Comparison of ENCODE assay signal across 19 cellular contexts in genomic region chr6:135488023-135488422, GRCh38. TPM values are rescaled to one million over a fixed set of nuclear protein-coding genes. Genes with fewer than 3 reads are reported as not detected.
A peak's percentile ranks its signal among the peaks of the same experiment; 100 is the strongest.
DNase-seq lines count a peak whose midpoint lies in the region; ATAC-seq, FAIRE-seq and TF ChIP-seq lines count a peak whose summit lies in the region.
"Had no signal": no experiment of that assay in that cellular context is flagged by ENCODE, and none has a peak within 500 bp of the region (broad histone marks: within the 10 kb centered on the region; RNA-seq: fewer than 3 reads in every experiment).

No MANE protein-coding gene starts in this region.

- peak overlapping the region; percentile 42 for H3K4me2 ChIP-seq in endothelial cell of umbilical vein (ENCODE audit: insufficient read depth, low read length)

- H4K20me1 ChIP-seq in endothelial cell of umbilical vein (replicated peaks; ENCODE audit: control insufficient read depth, extremely low read depth, insufficient read depth, low read length): no peaks in the 10 kb centered on the region

- TF ChIP-seq POLR2A in endothelial cell of umbilical vein (IDR thresholded peaks at IDR 0.05; ENCODE audit: low read depth, low read length): no peak
- no peak for TF ChIP-seq POLR2A in gastroesophageal sphincter (IDR thresholded peaks at IDR 0.05)

- TF ChIP-seq CTCF in endothelial cell of umbilical vein (IDR thresholded peaks at IDR 0.05; ENCODE audit: extremely low read depth in 1 of 2, insufficient read depth in 1 of 2, low read depth in 1 of 2, low read length in 2 of 2): no peak
- no peak for TF ChIP-seq CTCF in gastroesophageal sphincter (IDR thresholded peaks at IDR 0.05)

- peak; percentile 83 for DNase-seq in ELR (ENCODE audit: low read depth)
- peak; percentile 14 for DNase-seq in RKO (ENCODE audit: low spot score)
- DNase-seq in endothelial cell of umbilical vein (ENCODE audit: low read depth, low spot score): peak; percentile 40
- peak; percentile 55 for DNase-seq in non-pigmented ciliary epithelial cell (ENCODE audit: low read depth)
- no peak for DNase-seq in stimulated activated CD4-positive, alpha-beta T cell treated with anti-CD3 and anti-CD28 coated beads, Interleukin-2, amount 100 ng/mL, for 24 hours
- DNase-seq: activated CD4-positive, CD25-positive, alpha-beta regulatory T cell; activated naive CD8-positive, alpha-beta T cell treated with anti-CD3 and anti-CD28 coated beads for 36 hours; cortex of kidney; islet precursor cell; KG1; NCI-H1417; NCI-H446; OCI-M1; psoas muscle; T-helper 1 cell had no signal

- no peaks in the 10 kb centered on the region for H3K79me2 ChIP-seq in endothelial cell of umbilical vein (ENCODE audit: control insufficient read depth, insufficient read depth, low read length)

- no TSS peak for BruUV-seq in endothelial cell of umbilical vein (replicated peaks; lab: Mats Ljungman, UMichigan)

- H3K27ac ChIP-seq in endothelial cell of umbilical vein (ENCODE audit: insufficient read depth, low read depth, low read length) (peak overlapping the region; percentile 20), gastroesophageal sphincter (no peak overlapping the region)
- H3K27ac ChIP-seq: psoas muscle, tibial nerve had no signal

- no peak for FAIRE-seq in endothelial cell of umbilical vein (lab: Jason Lieb, UNC)

- H3K27me3 ChIP-seq in endothelial cell of umbilical vein (ENCODE audit: control insufficient read depth in 2 of 2, insufficient read depth in 2 of 2, low read length in 2 of 2) (no peaks in the 10 kb centered on the region), gastroesophageal sphincter (no peaks in the 10 kb centered on the region)
- H3K27me3 ChIP-seq: tibial nerve had no signal

- CTCF ChIA-PET in endothelial cell of umbilical vein (lab: Charles Lee): no interaction called here

- no peaks in the 10 kb centered on the region for H3K9me1 ChIP-seq in endothelial cell of umbilical vein (replicated peaks; ENCODE audit: control insufficient read depth, extremely low read depth, insufficient read depth, low read length)

- H3K9ac ChIP-seq in endothelial cell of umbilical vein (replicated peaks; ENCODE audit: extremely low read depth, insufficient read depth, low read length): peak overlapping the region; percentile 9

- 83 to 93% methylated on average over 3 of the region's 3 CpGs for WGBS in gastroesophageal sphincter (ENCODE audit: low coverage in 1 of 2), 2 donors

- dilution Hi-C loops in endothelial cell of umbilical vein (cut with MboI; ENCODE audit: extremely low pct_ligation_motif_present, low sequenced_read_pairs): no loop called here

- H3K36me3 ChIP-seq in endothelial cell of umbilical vein (ENCODE audit: control insufficient read depth in 2 of 2, extremely low read depth in 1 of 2, insufficient read depth in 2 of 2, low read length in 2 of 2): peaks cover 4 to 6% of the 10 kb centered on the region in 2 experiments
- H3K36me3 ChIP-seq in gastroesophageal sphincter: peaks cover 5 to 80% of the 10 kb centered on the region in 2 donors

- no peak overlapping the region for H2AFZ ChIP-seq in endothelial cell of umbilical vein (ENCODE audit: low read depth, low read length)

- no peak for ATAC-seq in HG03439 (IDR thresholded peaks at IDR 0.05; ENCODE audit: unreplicated experiment)
- ATAC-seq in gastroesophageal sphincter: no peak
- ATAC-seq in HG02763 (IDR thresholded peaks at IDR 0.05; ENCODE audit: unreplicated experiment): no peak
- ATAC-seq: psoas muscle had no signal

- peaks cover 8% of the 10 kb centered on the region for H3K4me1 ChIP-seq in endothelial cell of umbilical vein (ENCODE audit: control insufficient read depth, extremely low read depth, insufficient read depth, low read length)
- H3K4me1 ChIP-seq in gastroesophageal sphincter: no peaks in the 10 kb centered on the region
- H3K4me1 ChIP-seq: psoas muscle, tibial nerve had no signal

- H3K4me3 ChIP-seq in endothelial cell of umbilical vein (replicated peaks in 1 of 3; ENCODE audit: insufficient read depth in 1 of 3, low read depth in 1 of 3, low read length in 3 of 3) (no peak overlapping the region), gastroesophageal sphincter (no peak overlapping the region)
- H3K4me3 ChIP-seq: psoas muscle, tibial nerve had no signal

- POLR2A ChIA-PET in endothelial cell of umbilical vein (lab: Charles Lee): no interaction called here

- intact Hi-C loops in endothelial cell of umbilical vein (cut with micrococcal nuclease): no loop called here

- TF ChIP-seq EP300 in gastroesophageal sphincter (IDR thresholded peaks at IDR 0.05): no peak

- H3K9me3 ChIP-seq in endothelial cell of umbilical vein (replicated peaks; ENCODE audit: control insufficient read depth, insufficient read depth, low read length): no peaks in the 10 kb centered on the region
- peaks cover 0 to 17% (median 0%) of the 10 kb centered on the region in 3 donors for H3K9me3 ChIP-seq in gastroesophageal sphincter

TF ChIP-seq in endothelial cell of umbilical vein, 7 proteins besides CTCF, POLR2A, EP300 and RAD21:
- TF ChIP-seq FOS (IDR thresholded peaks at IDR 0.05; ENCODE audit: borderline replicate concordance, insufficient read depth, low read length) (peak; percentile 81), POLR2AphosphoS5 (IDR thresholded peaks at IDR 0.05; ENCODE audit: insufficient read depth, low read depth, low read length) (no peak), JUN (IDR thresholded peaks at IDR 0.05; ENCODE audit: borderline replicate concordance, insufficient read depth, insufficient read length, low read depth) (peak; percentile 65)

RNA-seq across cellular contexts. Expression of gene AHI1, which starts 9.5 kb away (rescaled TPM):
- total RNA-seq in endothelial cell of umbilical vein (19.8 and 20.7 TPM in 2 replicates), gastroesophageal sphincter (10 to 100 TPM; 16.7 to 35.9 (median 27.0) TPM)
- 4.2 and 5.1 TPM in 2 replicates for polyA plus RNA-seq in endothelial cell of umbilical vein
- polyA plus RNA-seq in endothelial cell of umbilical vein (2011; cell fraction: cytosol; rRNA removed): 3.7 and 5.7 TPM in 2 replicates
- polyA plus RNA-seq in endothelial cell of umbilical vein (2011; cell fraction: nucleus; rRNA removed): 40.8 and 55.0 TPM in 2 replicates
- polyA plus RNA-seq in endothelial cell of umbilical vein (2012): 7.5 and 11.3 TPM in 2 replicates
- polyA minus RNA-seq in endothelial cell of umbilical vein: 14.1 and 17.8 TPM in 2 replicates
- polyA minus RNA-seq in endothelial cell of umbilical vein (2011; cell fraction: cytosol; rRNA and poly(A)+ RNA removed): 8.9 TPM
- 62.8 and 96.5 TPM in 2 replicates for polyA minus RNA-seq in endothelial cell of umbilical vein (2011; cell fraction: nucleus; rRNA and poly(A)+ RNA removed)

Comparison
In these comparisons a context has a peak if more than half of its experiments do, and no peak if none do; other contexts are left out.
1. DNase-seq: peak in ELR (single experiment), RKO (single experiment), endothelial cell of umbilical vein (single experiment) and non-pigmented ciliary epithelial cell (single experiment); none in stimulated activated CD4-positive, alpha-beta T cell treated with anti-CD3 and anti-CD28 coated beads, Interleukin-2, amount 100 ng/mL, for 24 hours (0 of 2).